In the genomic region with DNA sequence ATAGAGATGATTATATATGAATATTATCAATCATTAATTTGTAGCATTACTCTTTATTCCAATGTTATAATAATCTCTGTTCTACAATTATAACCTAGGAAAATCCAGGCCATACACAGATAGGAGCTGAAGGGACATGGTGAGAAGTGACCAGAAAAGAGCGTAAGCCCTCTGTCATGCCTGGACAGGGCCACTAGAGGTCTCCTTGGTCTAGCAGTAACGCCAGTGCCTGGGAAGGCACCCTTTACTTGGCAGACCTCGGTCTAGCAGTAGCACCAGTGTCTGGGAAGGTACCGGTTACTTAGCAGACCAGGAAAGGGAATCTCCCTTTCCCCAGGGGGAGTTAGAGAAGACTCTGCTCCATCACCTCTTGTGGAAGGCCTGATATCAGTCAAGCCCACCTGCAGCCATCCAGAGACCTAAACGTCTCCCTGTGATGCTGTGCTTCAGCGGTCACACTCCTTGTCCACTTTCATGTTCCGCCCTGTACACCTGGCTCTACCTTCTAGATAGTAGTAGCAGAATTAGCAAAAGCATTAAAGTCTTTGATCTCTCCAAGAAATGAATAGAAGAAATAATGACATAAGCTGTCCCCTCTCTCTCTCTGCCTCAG, we compare ENCODE assay signal across 1 cellular context.
TF ChIP-seq lines count a peak whose summit lies in the region.

No MANE protein-coding gene starts in this region.

TF ChIP-seq in WTC11, 78 proteins besides CTCF, POLR2A, EP300 and RAD21 (continued from another document):
- TF ChIP-seq, protein P1, sequence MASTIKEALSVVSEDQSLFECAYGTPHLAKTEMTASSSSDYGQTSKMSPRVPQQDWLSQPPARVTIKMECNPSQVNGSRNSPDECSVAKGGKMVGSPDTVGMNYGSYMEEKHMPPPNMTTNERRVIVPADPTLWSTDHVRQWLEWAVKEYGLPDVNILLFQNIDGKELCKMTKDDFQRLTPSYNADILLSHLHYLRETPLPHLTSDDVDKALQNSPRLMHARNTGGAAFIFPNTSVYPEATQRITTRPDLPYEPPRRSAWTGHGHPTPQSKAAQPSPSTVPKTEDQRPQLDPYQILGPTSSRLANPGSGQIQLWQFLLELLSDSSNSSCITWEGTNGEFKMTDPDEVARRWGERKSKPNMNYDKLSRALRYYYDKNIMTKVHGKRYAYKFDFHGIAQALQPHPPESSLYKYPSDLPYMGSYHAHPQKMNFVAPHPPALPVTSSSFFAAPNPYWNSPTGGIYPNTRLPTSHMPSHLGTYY (CRISPR knock-in tag; IDR thresholded peaks at IDR 0.05): peak; percentile 29; the same call in 1 of the 2 replicates
- no peak for TF ChIP-seq ETV6 (CRISPR knock-in tag; IDR thresholded peaks at IDR 0.05)
- no peak for TF ChIP-seq GTF2I (CRISPR knock-in tag; conservative IDR thresholded peaks at IDR 0.05)
TF ChIP-seq in WTC11: peak in this region for 1.
